21 cellular contexts compared by ENCODE assay signal in genomic region chr2:7673101-7673500, GRCh38.
A peak's percentile ranks its signal among the peaks of the same experiment; 100 is the strongest.
DNase-seq lines count a peak whose midpoint lies in the region; ATAC-seq lines count a peak whose summit lies in the region.
"Had no signal": no experiment of that assay in that cellular context is flagged by ENCODE, and none has a peak within 500 bp of the region (broad histone marks: within the 10 kb centered on the region; RNA-seq: fewer than 3 reads in every experiment).

No MANE protein-coding gene starts in this region.

- CTCF ChIA-PET in activated naive CD4-positive, alpha-beta T cell treated with anti-CD3 and anti-CD28 coated beads for 36 hours (lab: Charles Lee) = interaction anchor here (0.7 to 1.9 kb wide), 4 partner anchors 26 to 626 kb away, joined by 3 to 11 read pairs (median 4); no protein-coding TSS in a partner anchor
- CTCF ChIA-PET in activated CD4-positive, alpha-beta memory T cell treated with anti-CD3 and anti-CD28 coated beads for 36 hours (lab: Charles Lee) = interaction anchor here (0.6 to 3.2 kb wide), 6 partner anchors 14 to 259 kb away, joined by 3 to 50 read pairs (median 9); no protein-coding TSS in a partner anchor

- no peak for ATAC-seq in activated naive CD8-positive, alpha-beta T cell treated with anti-CD3 and anti-CD28 coated beads, Interleukin-2, amount 10 ng/mL, durations not matched to agents 7 days and 5 days (ENCODE audit: low read depth)
- no peak for ATAC-seq in stimulated activated effector memory CD8-positive, alpha-beta T cell treated with anti-CD3 and anti-CD28 coated beads, Interleukin-12 subunit alpha, Interleukin-12 subunit beta, amount 100 ng/mL, for 72 hours
- no peak for ATAC-seq in GM18502 (IDR thresholded peaks at IDR 0.05; ENCODE audit: poor library complexity, unreplicated experiment)
- ATAC-seq: gastrocnemius medialis, sciatic nerve had no signal

- H3K4me3 Mint-ChIP-seq in activated naive CD4-positive, alpha-beta T cell treated with anti-CD3 and anti-CD28 coated beads for 36 hours = no peak overlapping the region
- no peak overlapping the region for H3K4me3 Mint-ChIP-seq in activated CD4-positive, alpha-beta memory T cell treated with anti-CD3 and anti-CD28 coated beads for 36 hours
- H3K4me3 Mint-ChIP-seq in activated naive CD8-positive, alpha-beta T cell treated with anti-CD3 and anti-CD28 coated beads, Interleukin-2, amount 10 ng/mL, durations not matched to agents 7 days and 5 days = peak overlapping the region; percentile 79
- peak overlapping the region; percentile 56 for H3K4me3 Mint-ChIP-seq in stimulated activated effector memory CD8-positive, alpha-beta T cell treated with anti-CD3 and anti-CD28 coated beads, Interleukin-12 subunit alpha, Interleukin-12 subunit beta, amount 100 ng/mL, for 72 hours
- H3K4me3 Mint-ChIP-seq: naive B cell had no signal

- H3K27ac Mint-ChIP-seq in activated naive CD4-positive, alpha-beta T cell treated with anti-CD3 and anti-CD28 coated beads for 36 hours = peak overlapping the region; percentile 74
- H3K27ac Mint-ChIP-seq in activated CD4-positive, alpha-beta memory T cell treated with anti-CD3 and anti-CD28 coated beads for 36 hours = peak overlapping the region; percentile 88
- H3K27ac Mint-ChIP-seq in activated naive CD8-positive, alpha-beta T cell treated with anti-CD3 and anti-CD28 coated beads, Interleukin-2, amount 10 ng/mL, durations not matched to agents 7 days and 5 days = peak overlapping the region; percentile 95
- H3K27ac Mint-ChIP-seq in stimulated activated effector memory CD8-positive, alpha-beta T cell treated with anti-CD3 and anti-CD28 coated beads, Interleukin-12 subunit alpha, Interleukin-12 subunit beta, amount 100 ng/mL, for 72 hours = peak overlapping the region; percentile 89
- H3K27ac Mint-ChIP-seq: naive B cell had no signal

- no peak for DNase-seq in activated naive CD4-positive, alpha-beta T cell treated with anti-CD3 and anti-CD28 coated beads for 36 hours
- no peak for DNase-seq in activated naive CD4-positive, alpha-beta T cell (lab: John Stamatoyannopoulos, UW)
- DNase-seq in activated CD4-positive, alpha-beta memory T cell treated with anti-CD3 and anti-CD28 coated beads for 36 hours = no peak
- DNase-seq in activated naive CD8-positive, alpha-beta T cell treated with anti-CD3 and anti-CD28 coated beads, Interleukin-2, amount 10 ng/mL, durations not matched to agents 7 days and 5 days = no peak
- no peak for DNase-seq in stimulated activated effector memory CD8-positive, alpha-beta T cell treated with anti-CD3 and anti-CD28 coated beads, Interleukin-12 subunit alpha, Interleukin-12 subunit beta, amount 100 ng/mL, for 72 hours (ENCODE audit: low spot score in 2 of 2)
- DNase-seq in OCI-M1 (lab: John Stamatoyannopoulos, UW) = no peak
- DNase-seq: COR-L47; gastrocnemius medialis; kidney glomerular epithelial cell; midbrain; MM.1S; naive B cell; NCI-H1105 treated with DMSO at 0.1 percent for 48 hours; NCI-H187 treated with DMSO at 0.1 percent for 48 hours; NCI-H510A treated with DMSO at 0.1 percent for 48 hours; occipital lobe; stimulated activated CD4-positive, alpha-beta T cell treated with anti-CD3 and anti-CD28 coated beads, Interleukin-12 subunit alpha, Interleukin-12 subunit beta, amount 100 ng/mL, for 4 hours; substantia nigra; trophoblast cell had no signal

- no peaks in the 10 kb centered on the region for H3K9me3 Mint-ChIP-seq in activated naive CD4-positive, alpha-beta T cell treated with anti-CD3 and anti-CD28 coated beads for 36 hours
- no peaks in the 10 kb centered on the region for H3K9me3 Mint-ChIP-seq in activated CD4-positive, alpha-beta memory T cell treated with anti-CD3 and anti-CD28 coated beads for 36 hours
- H3K9me3 Mint-ChIP-seq in activated naive CD8-positive, alpha-beta T cell treated with anti-CD3 and anti-CD28 coated beads, Interleukin-2, amount 10 ng/mL, durations not matched to agents 7 days and 5 days = peaks cover 9% of the 10 kb centered on the region
- H3K9me3 Mint-ChIP-seq in stimulated activated effector memory CD8-positive, alpha-beta T cell treated with anti-CD3 and anti-CD28 coated beads, Interleukin-12 subunit alpha, Interleukin-12 subunit beta, amount 100 ng/mL, for 72 hours = peaks cover 2% of the 10 kb centered on the region

- intact Hi-C loops in activated naive CD4-positive, alpha-beta T cell treated with anti-CD3 and anti-CD28 coated beads for 36 hours (cut with micrococcal nuclease) = loop anchor here (2.0 to 5.0 kb wide), 3 partner anchors 156 to 1009 kb away; partner anchors contain the start of gene ID2
- intact Hi-C loops in activated CD4-positive, alpha-beta memory T cell treated with anti-CD3 and anti-CD28 coated beads for 36 hours (cut with micrococcal nuclease) = loop anchor here (2.0 to 5.0 kb wide), 4 partner anchors 54 to 1009 kb away; partner anchors contain the start of gene ID2

- H3K36me3 Mint-ChIP-seq in activated naive CD4-positive, alpha-beta T cell treated with anti-CD3 and anti-CD28 coated beads for 36 hours (ENCODE audit: low read depth) = peaks cover 2% of the 10 kb centered on the region
- peaks cover 2% of the 10 kb centered on the region for H3K36me3 Mint-ChIP-seq in activated CD4-positive, alpha-beta memory T cell treated with anti-CD3 and anti-CD28 coated beads for 36 hours
- peaks cover 33% of the 10 kb centered on the region for H3K36me3 Mint-ChIP-seq in activated naive CD8-positive, alpha-beta T cell treated with anti-CD3 and anti-CD28 coated beads, Interleukin-2, amount 10 ng/mL, durations not matched to agents 7 days and 5 days
- peaks cover 36% of the 10 kb centered on the region for H3K36me3 Mint-ChIP-seq in stimulated activated effector memory CD8-positive, alpha-beta T cell treated with anti-CD3 and anti-CD28 coated beads, Interleukin-12 subunit alpha, Interleukin-12 subunit beta, amount 100 ng/mL, for 72 hours

- POLR2A ChIA-PET in activated CD4-positive, alpha-beta memory T cell treated with anti-CD3 and anti-CD28 coated beads for 36 hours (lab: Charles Lee) = no interaction called here
- POLR2A ChIA-PET in activated naive CD8-positive, alpha-beta T cell treated with anti-CD3 and anti-CD28 coated beads, Interleukin-2, amount 10 ng/mL, durations not matched to agents 7 days and 5 days (lab: Charles Lee) = interaction anchor here (0.8 to 3.1 kb wide), 4 partner anchors 53 to 1012 kb away, joined by 3 to 32 read pairs (median 8); no protein-coding TSS in a partner anchor

- H3K4me1 Mint-ChIP-seq in activated naive CD4-positive, alpha-beta T cell treated with anti-CD3 and anti-CD28 coated beads for 36 hours (ENCODE audit: low read depth) = peaks cover 29% of the 10 kb centered on the region
- peaks cover 43% of the 10 kb centered on the region for H3K4me1 Mint-ChIP-seq in activated CD4-positive, alpha-beta memory T cell treated with anti-CD3 and anti-CD28 coated beads for 36 hours (ENCODE audit: low read depth)
- peaks cover 46% of the 10 kb centered on the region for H3K4me1 Mint-ChIP-seq in activated naive CD8-positive, alpha-beta T cell treated with anti-CD3 and anti-CD28 coated beads, Interleukin-2, amount 10 ng/mL, durations not matched to agents 7 days and 5 days
- H3K4me1 Mint-ChIP-seq in stimulated activated effector memory CD8-positive, alpha-beta T cell treated with anti-CD3 and anti-CD28 coated beads, Interleukin-12 subunit alpha, Interleukin-12 subunit beta, amount 100 ng/mL, for 72 hours = peaks cover 50% of the 10 kb centered on the region
- H3K4me1 Mint-ChIP-seq: naive B cell had no signal

- H3K27me3 Mint-ChIP-seq in activated naive CD4-positive, alpha-beta T cell treated with anti-CD3 and anti-CD28 coated beads for 36 hours (ENCODE audit: low read depth) = no peaks in the 10 kb centered on the region
- H3K27me3 Mint-ChIP-seq in activated CD4-positive, alpha-beta memory T cell treated with anti-CD3 and anti-CD28 coated beads for 36 hours = no peaks in the 10 kb centered on the region
- H3K27me3 Mint-ChIP-seq in activated naive CD8-positive, alpha-beta T cell treated with anti-CD3 and anti-CD28 coated beads, Interleukin-2, amount 10 ng/mL, durations not matched to agents 7 days and 5 days = no peaks in the 10 kb centered on the region

Comparison
In these comparisons a context has a peak if more than half of its experiments do, and no peak if none do; other contexts are left out.
1. H3K4me3 Mint-ChIP-seq: peak in activated naive CD8-positive, alpha-beta T cell treated with anti-CD3 and anti-CD28 coated beads, Interleukin-2, amount 10 ng/mL, durations not matched to agents 7 days and 5 days (single experiment) and stimulated activated effector memory CD8-positive, alpha-beta T cell treated with anti-CD3 and anti-CD28 coated beads, Interleukin-12 subunit alpha, Interleukin-12 subunit beta, amount 100 ng/mL, for 72 hours (single experiment); none in activated naive CD4-positive, alpha-beta T cell treated with anti-CD3 and anti-CD28 coated beads for 36 hours (single experiment) and activated CD4-positive, alpha-beta memory T cell treated with anti-CD3 and anti-CD28 coated beads for 36 hours (single experiment).
2. Peak in every context shown above with its lines, with median percentiles within 50 percentile points of each other: H3K27ac Mint-ChIP-seq.